27 cellular contexts compared by ENCODE assay signal in genomic region chr16:13471478-13471877, GRCh38.
"Had no signal": no experiment of that assay in that cellular context is flagged by ENCODE, and none has a peak within 500 bp of the region (broad histone marks: within the 10 kb centered on the region; RNA-seq: fewer than 3 reads in every experiment).

No MANE protein-coding gene starts in this region.

- H3K36me3 ChIP-seq: colonic mucosa, esophagus muscularis mucosa, esophagus squamous epithelium, gastrocnemius medialis, gastroesophageal sphincter, heart left ventricle had no signal

- H3K9me3 ChIP-seq: colonic mucosa, esophagus muscularis mucosa, esophagus squamous epithelium, gastrocnemius medialis, gastroesophageal sphincter had no signal

- DNase-seq: colonic mucosa; cortex of kidney; dermis blood vessel endothelial cell; dorsolateral prefrontal cortex; effector CD4-positive, alpha-beta T cell; effector CD8-positive, alpha-beta T cell; effector memory CD4-positive, alpha-beta T cell; effector memory CD8-positive, alpha-beta T cell; erythroblast; esophagus squamous epithelium; foreskin keratinocyte; foreskin melanocyte; gastrocnemius medialis; glutamatergic neuron; head of caudate nucleus; heart left ventricle had no signal

- FAIRE-seq: colon, endometrium, endothelial cell of umbilical vein, frontal cortex had no signal

- H3K4me3 ChIP-seq: colonic mucosa, coronary artery, dorsolateral prefrontal cortex, esophagus muscularis mucosa, esophagus squamous epithelium, gastrocnemius medialis, gastroesophageal sphincter, heart left ventricle had no signal

- H3K27ac Mint-ChIP-seq: dendritic cell treated with granulocyte-macrophage colony-stimulating factor and Interleukin-4, amounts not matched to agents 40 ng/mL and 50 ng/mL, for 4 days; effector memory CD8-positive, alpha-beta T cell; endodermal cell had no signal

- H3K4me1 ChIP-seq: colonic mucosa, esophagus muscularis mucosa, esophagus squamous epithelium, foreskin keratinocyte, gastrocnemius medialis, gastroesophageal sphincter, heart left ventricle had no signal

- H3K4me3 Mint-ChIP-seq: dendritic cell treated with granulocyte-macrophage colony-stimulating factor and Interleukin-4, amounts not matched to agents 40 ng/mL and 50 ng/mL, for 4 days; effector memory CD8-positive, alpha-beta T cell; endodermal cell had no signal

- H3K27me3 Mint-ChIP-seq: dendritic cell treated with granulocyte-macrophage colony-stimulating factor and Interleukin-4, amounts not matched to agents 40 ng/mL and 50 ng/mL, for 4 days; effector memory CD8-positive, alpha-beta T cell had no signal

- H3K27me3 ChIP-seq: colonic mucosa, esophagus muscularis mucosa, esophagus squamous epithelium, foreskin keratinocyte, gastrocnemius medialis, gastroesophageal sphincter, heart left ventricle had no signal

- ATAC-seq: effector memory CD8-positive, alpha-beta T cell; esophagus mucosa; foreskin keratinocyte; gastrocnemius medialis; gastroesophageal sphincter; heart left ventricle had no signal

- H3K27ac ChIP-seq: colonic mucosa, coronary artery, dorsolateral prefrontal cortex, epithelial cell of prostate, esophagus muscularis mucosa, esophagus squamous epithelium, foreskin keratinocyte, gastrocnemius medialis, gastroesophageal sphincter, heart left ventricle had no signal
